ENCODE assay signal across 28 cellular contexts in genomic region chr11:103112364-103112763, GRCh38. TPM values are rescaled to one million over a fixed set of nuclear protein-coding genes. Genes with fewer than 3 reads are reported as not detected.
DNase-seq lines count a peak whose midpoint lies in the region; ATAC-seq, FAIRE-seq and TF ChIP-seq lines count a peak whose summit lies in the region.
"Had no signal": no experiment of that assay in that cellular context is flagged by ENCODE, and none has a peak within 500 bp of the region (broad histone marks: within the 10 kb centered on the region; RNA-seq: fewer than 3 reads in every experiment).

No MANE protein-coding gene starts in this region.

- H3K4me2 ChIP-seq in SK-N-SH (peak overlapping the region; percentile 86; the same call in 1 of the 2 replicates), astrocyte (ENCODE audit: low read length) (peak overlapping the region; percentile 17), skeletal muscle satellite cell (ENCODE audit: low read length) (peak overlapping the region; percentile 26)

- TF ChIP-seq EP300 in SK-N-SH (IDR thresholded peaks at IDR 0.05; ENCODE audit: borderline replicate concordance in 1 of 2, low read depth in 1 of 2, low read length in 1 of 2): no peak

- H3K27ac ChIP-seq in SK-N-SH (ENCODE audit: low read depth in 2 of 2, low read length in 1 of 2) (peak overlapping the region in 1 of 2 experiments; percentile 22; a peak in 2 of 4 replicates), astrocyte (ENCODE audit: low read depth, low read length) (no peak overlapping the region), ascending aorta (no peak overlapping the region), colonic mucosa (no peak overlapping the region)
- H3K27ac ChIP-seq: 22Rv1, breast epithelium, parathyroid adenoma, suprapubic skin had no signal

- H3K27me3 ChIP-seq in SK-N-SH (ENCODE audit: insufficient read depth) (no peaks in the 10 kb centered on the region), astrocyte (ENCODE audit: insufficient read depth, low read length) (no peaks in the 10 kb centered on the region), skeletal muscle satellite cell (ENCODE audit: control insufficient read depth, insufficient read depth, low read length) (no peaks in the 10 kb centered on the region), ascending aorta (no peaks in the 10 kb centered on the region), colonic mucosa (no peaks in the 10 kb centered on the region)
- H3K27me3 ChIP-seq: breast epithelium, suprapubic skin had no signal

- H3K79me2 ChIP-seq in SK-N-SH (ENCODE audit: insufficient read depth) (peaks cover 24% of the 10 kb centered on the region), astrocyte (ENCODE audit: insufficient read depth, low read length) (peaks cover 3% of the 10 kb centered on the region)
- H3K79me2 ChIP-seq: parathyroid adenoma had no signal

- peaks cover 5% of the 10 kb centered on the region for H3K36me3 Mint-ChIP-seq in astrocyte (ENCODE audit: low read depth, unreplicated experiment)
- H3K36me3 Mint-ChIP-seq: activated naive CD4-positive, alpha-beta T cell treated with anti-CD3 and anti-CD28 coated beads, Interleukin-2, amount 10 ng/mL, durations not matched to agents 7 days and 5 days; natural killer cell treated with Interleukin-12 subunit alpha and Interleukin-12 subunit beta and Interleukin-15 and Interleukin-18, amount 100 ng/mL, for 72 hours had no signal

- CTCF ChIA-PET in SK-N-SH (lab: Yijun Ruan, JAX): interaction anchor here (1.0 to 1.6 kb wide), 3 partner anchors 11 to 76 kb away, joined by 3 read pairs; no protein-coding TSS in a partner anchor

- DNase-seq in SK-N-SH (no peak), astrocyte (ENCODE audit: low read depth) (no peak), fibroblast of the aortic adventitia (ENCODE audit: low read depth) (peak; percentile 19), ascending aorta (ENCODE audit: low spot score in 2 of 2) (no peak), colonic mucosa (no peak)
- DNase-seq: activated CD4-positive, alpha-beta memory T cell treated with anti-CD3 and anti-CD28 coated beads, Interleukin-2, amount 10 ng/mL, durations not matched to agents 7 days and 5 days; activated CD8-positive, alpha-beta memory T cell treated with anti-CD3 and anti-CD28 coated beads, Interleukin-2, amount 50 U/mL, for 48 hours; activated naive CD4-positive, alpha-beta T cell treated with anti-CD3 and anti-CD28 coated beads, Interleukin-2, amount 10 ng/mL, durations not matched to agents 7 days and 5 days; CD8-positive, alpha-beta T cell; NCI-H1417 treated with DMSO at 0.1 percent for 48 hours; NCI-H2081; NCI-H526 treated with DMSO at 0.1 percent for 48 hours; SIG-M5; small intestine; stimulated activated naive CD4-positive, alpha-beta T cell treated with Interleukin-2 at 50 U/mL for 16 hours; T-helper 9 cell had no signal

- TF ChIP-seq RAD21 in SK-N-SH (IDR thresholded peaks at IDR 0.05; ENCODE audit: low read length): no peak

- peaks cover 15 to 25% of the 10 kb centered on the region in 2 experiments for H3K36me3 ChIP-seq in SK-N-SH (replicated peaks in 1 of 2; ENCODE audit: control insufficient read depth in 1 of 2, insufficient read depth in 2 of 2, low read length in 1 of 2)
- H3K36me3 ChIP-seq in astrocyte (ENCODE audit: insufficient read depth, low read length): no peaks in the 10 kb centered on the region
- no peaks in the 10 kb centered on the region for H3K36me3 ChIP-seq in skeletal muscle satellite cell (ENCODE audit: insufficient read depth, low read length)
- no peaks in the 10 kb centered on the region for H3K36me3 ChIP-seq in ascending aorta
- H3K36me3 ChIP-seq in colonic mucosa: no peaks in the 10 kb centered on the region
- H3K36me3 ChIP-seq: breast epithelium had no signal

- intact Hi-C loops in ascending aorta (cut with DNase I): no loop called here
- intact Hi-C loops in colonic mucosa (cut with DNase I): no loop called here

- H3K9me2 ChIP-seq in SK-N-SH: no peaks in the 10 kb centered on the region

- H3K27ac Mint-ChIP-seq in astrocyte (ENCODE audit: unreplicated experiment): no peak overlapping the region
- H3K27ac Mint-ChIP-seq: activated CD4-positive, alpha-beta memory T cell treated with anti-CD3 and anti-CD28 coated beads, Interleukin-2, amount 10 ng/mL, durations not matched to agents 7 days and 5 days; activated naive CD4-positive, alpha-beta T cell treated with anti-CD3 and anti-CD28 coated beads, Interleukin-2, amount 10 ng/mL, durations not matched to agents 7 days and 5 days; CD8-positive, alpha-beta T cell; natural killer cell treated with Interleukin-12 subunit alpha and Interleukin-12 subunit beta and Interleukin-15 and Interleukin-18, amount 100 ng/mL, for 72 hours had no signal

- peaks cover 11% of the 10 kb centered on the region for H3F3A ChIP-seq in SK-N-SH (replicated peaks; ENCODE audit: insufficient read depth)

- POLR2A ChIA-PET in SK-N-SH (lab: Yijun Ruan, JAX): no interaction called here

- TF ChIP-seq CTCF in SK-N-SH (IDR thresholded peaks at IDR 0.05) (no peak), astrocyte (IDR thresholded peaks at IDR 0.05; ENCODE audit: insufficient read depth, low read depth, low read length) (no peak), fibroblast of the aortic adventitia (IDR thresholded peaks at IDR 0.05; ENCODE audit: insufficient read depth, low read length) (no peak), ascending aorta (IDR thresholded peaks at IDR 0.05) (no peak), colonic mucosa (IDR thresholded peaks at IDR 0.05) (no peak)

- H2AFZ ChIP-seq in SK-N-SH (ENCODE audit: low read depth): no peak overlapping the region
- no peak overlapping the region for H2AFZ ChIP-seq in astrocyte (ENCODE audit: low read depth, low read length)
- H2AFZ ChIP-seq: parathyroid adenoma had no signal

- no peak for FAIRE-seq in astrocyte (lab: Jason Lieb, UNC)
- FAIRE-seq: GM18507, GM19239, islet of Langerhans, RCC 7860, small intestine had no signal

- H3K9ac ChIP-seq in SK-N-SH (no peak overlapping the region), astrocyte (ENCODE audit: low read length) (no peak overlapping the region), skeletal muscle satellite cell (ENCODE audit: low read depth, low read length) (no peak overlapping the region), colonic mucosa (ENCODE audit: low read depth in 2 of 2, low read length in 2 of 2) (no peak overlapping the region)
- H3K9ac ChIP-seq: parathyroid adenoma had no signal

- peak overlapping the region in 1 of 2 experiments; percentile 24; a peak in 2 of 4 replicates for H3K4me3 ChIP-seq in SK-N-SH (ENCODE audit: low read depth in 2 of 2, low read length in 1 of 2)
- no peak overlapping the region for H3K4me3 ChIP-seq in astrocyte (ENCODE audit: insufficient read depth, low read depth, low read length)
- no peak overlapping the region for H3K4me3 ChIP-seq in fibroblast of the aortic adventitia (ENCODE audit: low read depth, low read length)
- H3K4me3 ChIP-seq in skeletal muscle satellite cell (ENCODE audit: low read length): no peak overlapping the region
- no peak overlapping the region for H3K4me3 ChIP-seq in ascending aorta
- no peak overlapping the region for H3K4me3 ChIP-seq in colonic mucosa
- H3K4me3 ChIP-seq: suprapubic skin had no signal

- H4K20me1 ChIP-seq in SK-N-SH (ENCODE audit: insufficient read depth): no peaks in the 10 kb centered on the region
- no peaks in the 10 kb centered on the region for H4K20me1 ChIP-seq in astrocyte (ENCODE audit: insufficient read depth, low read length)

- peaks cover 0 to 7% of the 10 kb centered on the region in 2 experiments; a peak in 2 of 4 replicates for H3K4me1 ChIP-seq in SK-N-SH (ENCODE audit: control insufficient read depth in 1 of 2, insufficient read depth in 2 of 2, low read depth in 1 of 2, low read length in 1 of 2)
- no peaks in the 10 kb centered on the region for H3K4me1 ChIP-seq in astrocyte (ENCODE audit: insufficient read depth, low read length)
- H3K4me1 ChIP-seq in skeletal muscle satellite cell (ENCODE audit: control insufficient read depth, insufficient read depth, low read length): peaks cover 10% of the 10 kb centered on the region
- H3K4me1 ChIP-seq in ascending aorta: no peaks in the 10 kb centered on the region
- H3K4me1 ChIP-seq in colonic mucosa: no peaks in the 10 kb centered on the region
- H3K4me1 ChIP-seq: parathyroid adenoma had no signal

- 81% methylated on average over 1 of the region's 1 CpG for WGBS in SK-N-SH (ENCODE audit: low lambda C conversion rate)

- no peak for ATAC-seq in SK-N-SH treated with all-trans-retinoic acid at 6 μM for 48 hours
- no peak for ATAC-seq in GM21737 (IDR thresholded peaks at IDR 0.05; ENCODE audit: unreplicated experiment)
- ATAC-seq: CD8-positive, alpha-beta T cell; natural killer cell treated with Interleukin-12 subunit alpha and Interleukin-12 subunit beta and Interleukin-15 and Interleukin-18, amount 100 ng/mL, for 72 hours had no signal

- no peak overlapping the region for H3K4me3 Mint-ChIP-seq in astrocyte (ENCODE audit: unreplicated experiment)
- H3K4me3 Mint-ChIP-seq: activated CD4-positive, alpha-beta memory T cell treated with anti-CD3 and anti-CD28 coated beads, Interleukin-2, amount 10 ng/mL, durations not matched to agents 7 days and 5 days; activated naive CD4-positive, alpha-beta T cell treated with anti-CD3 and anti-CD28 coated beads, Interleukin-2, amount 10 ng/mL, durations not matched to agents 7 days and 5 days; CD8-positive, alpha-beta T cell; natural killer cell treated with Interleukin-12 subunit alpha and Interleukin-12 subunit beta and Interleukin-15 and Interleukin-18, amount 100 ng/mL, for 72 hours had no signal

- H3K9me3 Mint-ChIP-seq in astrocyte (ENCODE audit: unreplicated experiment): no peaks in the 10 kb centered on the region
- H3K9me3 Mint-ChIP-seq: activated CD4-positive, alpha-beta memory T cell treated with anti-CD3 and anti-CD28 coated beads, Interleukin-2, amount 10 ng/mL, durations not matched to agents 7 days and 5 days; activated naive CD4-positive, alpha-beta T cell treated with anti-CD3 and anti-CD28 coated beads, Interleukin-2, amount 10 ng/mL, durations not matched to agents 7 days and 5 days; CD8-positive, alpha-beta T cell; natural killer cell treated with Interleukin-12 subunit alpha and Interleukin-12 subunit beta and Interleukin-15 and Interleukin-18, amount 100 ng/mL, for 72 hours had no signal

- peaks cover 7% of the 10 kb centered on the region for H3K4me1 Mint-ChIP-seq in astrocyte (ENCODE audit: low read depth, unreplicated experiment)

- H3K9me3 ChIP-seq in SK-N-SH (no peaks in the 10 kb centered on the region), astrocyte (ENCODE audit: insufficient read depth, low read depth, low read length) (no peaks in the 10 kb centered on the region), skeletal muscle satellite cell (replicated peaks; ENCODE audit: low read length) (no peaks in the 10 kb centered on the region), ascending aorta (no peaks in the 10 kb centered on the region), colonic mucosa (no peaks in the 10 kb centered on the region)
- H3K9me3 ChIP-seq: breast epithelium, suprapubic skin had no signal

- no peaks in the 10 kb centered on the region for H3K27me3 Mint-ChIP-seq in astrocyte (ENCODE audit: low read depth, unreplicated experiment)
- H3K27me3 Mint-ChIP-seq: activated CD4-positive, alpha-beta memory T cell treated with anti-CD3 and anti-CD28 coated beads, Interleukin-2, amount 10 ng/mL, durations not matched to agents 7 days and 5 days; natural killer cell treated with Interleukin-12 subunit alpha and Interleukin-12 subunit beta and Interleukin-15 and Interleukin-18, amount 100 ng/mL, for 72 hours had no signal

RNA-seq across cellular contexts. Expression of gene DYNC2H1, which starts 3.1 kb away (rescaled TPM):
- polyA plus RNA-seq in SK-N-SH (2012; rRNA removed): 15.3 and 16.5 TPM in 2 replicates
- polyA plus RNA-seq in SK-N-SH (2012; cell fraction: cytosol; rRNA removed): 15.0 and 17.6 TPM in 2 replicates
- 20.3 and 41.2 TPM in 2 replicates for polyA plus RNA-seq in SK-N-SH (2012; cell fraction: nucleus; rRNA removed)
- total RNA-seq in astrocyte: 17.2 and 20.9 TPM in 2 replicates
- total RNA-seq in fibroblast of the aortic adventitia (ENCODE audit: low replicate concordance): 74.0 and 99.0 TPM in 2 replicates
- 41.9 and 50.7 TPM in 2 replicates for total RNA-seq in skeletal muscle satellite cell (2012; rRNA removed)
- total RNA-seq in ascending aorta: 7.1 TPM
- total RNA-seq in colonic mucosa: 1 to 10 TPM; 2.1 to 2.8 TPM

RNA-seq across cellular contexts. Expression of gene DCUN1D5, which starts 20.4 kb away (rescaled TPM):
- 33.1 and 40.3 TPM in 2 replicates for polyA plus RNA-seq in SK-N-SH (2012; rRNA removed)
- polyA plus RNA-seq in SK-N-SH (2012; cell fraction: cytosol; rRNA removed): 50.6 and 63.0 TPM in 2 replicates
- polyA plus RNA-seq in SK-N-SH (2012; cell fraction: nucleus; rRNA removed): 24.7 and 33.9 TPM in 2 replicates
- total RNA-seq in astrocyte (63.9 and 67.7 TPM in 2 replicates), fibroblast of the aortic adventitia (ENCODE audit: low replicate concordance) (55.9 and 136 TPM in 2 replicates), ascending aorta (337 TPM), colonic mucosa (10 to 100 TPM; 14.7 to 25.4 TPM)
- total RNA-seq in skeletal muscle satellite cell (2012; rRNA removed): 91.7 and 110 TPM in 2 replicates

Comparison
In these comparisons a context has a peak if more than half of its experiments do, and no peak if none do; other contexts are left out.
1. H3K4me2 ChIP-seq: peak in every context shown above with its lines; median percentile 86 in SK-N-SH; 26 in skeletal muscle satellite cell; 17 in astrocyte.